ENCODE assay signal across 18 cellular contexts in genomic region chr15:90065682-90066049, GRCh38. TPM values are rescaled to one million over a fixed set of nuclear protein-coding genes. Genes with fewer than 3 reads are reported as not detected.
DNase-seq lines count a peak whose midpoint lies in the region; TF ChIP-seq lines count a peak whose summit lies in the region.
"Had no signal": no experiment of that assay in that cellular context is flagged by ENCODE, and none has a peak within 500 bp of the region (broad histone marks: within the 10 kb centered on the region; RNA-seq: fewer than 3 reads in every experiment).

No MANE protein-coding gene starts in this region.

- TF ChIP-seq CTCF in Peyer's patch (IDR thresholded peaks at IDR 0.05) (no peak), thyroid gland (IDR thresholded peaks at IDR 0.05) (no peak), Calu3 (IDR thresholded peaks at IDR 0.05; ENCODE audit: unreplicated experiment) (no peak), BE2C (IDR thresholded peaks at IDR 0.05; ENCODE audit: low read depth, low read length) (no peak)

- H2AK5ac ChIP-seq in mesendoderm (ENCODE audit: low read length): no peak overlapping the region

- H3K4me3 ChIP-seq in Peyer's patch: no peak overlapping the region
- no peak overlapping the region for H3K4me3 ChIP-seq in mesendoderm (ENCODE audit: low read length)
- no peak overlapping the region for H3K4me3 ChIP-seq in thyroid gland (replicated peaks in 1 of 3)
- H3K4me3 ChIP-seq in BE2C (ENCODE audit: low read depth, low read length): no peak overlapping the region
- H3K4me3 ChIP-seq: mucosa of descending colon had no signal

- H3K4me1 Mint-ChIP-seq in dendritic cell treated with granulocyte-macrophage colony-stimulating factor and Interleukin-4, amounts not matched to agents 40 ng/mL and 50 ng/mL, for 4 days (ENCODE audit: low read depth): peaks cover 88% of the 10 kb centered on the region
- no peaks in the 10 kb centered on the region for H3K4me1 Mint-ChIP-seq in Calu3 (ENCODE audit: low read depth, unreplicated experiment)

- H3K4ac ChIP-seq in mesendoderm (ENCODE audit: low read depth, low read length): peak overlapping the region; percentile 1

- CTCF ChIA-PET in Calu3 (lab: Charles Lee): interaction anchor here (0.6 kb wide), 1 partner anchor 409 kb away, joined by 3 read pairs; no protein-coding TSS in a partner anchor

- intact Hi-C loops in dendritic cell treated with granulocyte-macrophage colony-stimulating factor and Interleukin-4, amounts not matched to agents 40 ng/mL and 50 ng/mL, for 4 days (cut with micrococcal nuclease): no loop called here
- intact Hi-C loops in thyroid gland (cut with DNase I): loop anchor here (10.0 kb wide), 1 partner anchor 61 kb away; the partner anchor contains the start of gene ZNF710
- intact Hi-C loops in Calu3 (cut with micrococcal nuclease; ENCODE audit: unreplicated experiment): no loop called here

- no peaks in the 10 kb centered on the region for H3K27me3 Mint-ChIP-seq in dendritic cell treated with granulocyte-macrophage colony-stimulating factor and Interleukin-4, amounts not matched to agents 40 ng/mL and 50 ng/mL, for 4 days
- no peaks in the 10 kb centered on the region for H3K27me3 Mint-ChIP-seq in Calu3 (ENCODE audit: unreplicated experiment)
- H3K27me3 Mint-ChIP-seq: activated naive CD8-positive, alpha-beta T cell treated with anti-CD3 and anti-CD28 coated beads, Interleukin-2, amount 50 U/mL, for 24 hours; CD4-positive, CD25-positive, alpha-beta regulatory T cell had no signal

- H3K36me3 ChIP-seq in Peyer's patch (peaks cover 0 to 15% (median 0%) of the 10 kb centered on the region in 3 donors), mesendoderm (ENCODE audit: control insufficient read depth, insufficient read depth, low read length) (peaks cover 5% of the 10 kb centered on the region), thyroid gland (no peaks in the 10 kb centered on the region), BE2C (no peaks in the 10 kb centered on the region)

- no peak overlapping the region for H2BK5ac ChIP-seq in mesendoderm (ENCODE audit: low read length)

- no peaks in the 10 kb centered on the region for H3K9me3 ChIP-seq in Peyer's patch
- H3K9me3 ChIP-seq in thyroid gland: no peaks in the 10 kb centered on the region
- H3K9me3 ChIP-seq in BE2C: no peaks in the 10 kb centered on the region
- H3K9me3 ChIP-seq: mucosa of descending colon had no signal

- H3K4me3 Mint-ChIP-seq in dendritic cell treated with granulocyte-macrophage colony-stimulating factor and Interleukin-4, amounts not matched to agents 40 ng/mL and 50 ng/mL, for 4 days: peak overlapping the region; percentile 60
- H3K4me3 Mint-ChIP-seq in Calu3 (ENCODE audit: low read depth, unreplicated experiment): no peak overlapping the region
- H3K4me3 Mint-ChIP-seq: activated naive CD8-positive, alpha-beta T cell treated with anti-CD3 and anti-CD28 coated beads, Interleukin-2, amount 50 U/mL, for 24 hours; activated T-cell treated with anti-CD3 and anti-CD28 coated beads, Interleukin-2, amount 50 U/mL, for 72 hours had no signal

- WGBS in mesendoderm (ENCODE audit: extremely low coverage, insufficient coverage, low lambda C conversion rate): no CpG with 5 or more reads among the region's 7 CpGs
- 86 to 88% methylated on average over 7 of the region's 7 CpGs for WGBS in thyroid gland, 2 donors

- peaks cover 66% of the 10 kb centered on the region for H3K36me3 Mint-ChIP-seq in dendritic cell treated with granulocyte-macrophage colony-stimulating factor and Interleukin-4, amounts not matched to agents 40 ng/mL and 50 ng/mL, for 4 days (ENCODE audit: low read depth)
- H3K36me3 Mint-ChIP-seq in Calu3 (ENCODE audit: insufficient read depth, unreplicated experiment): peaks cover 5% of the 10 kb centered on the region

- H3K27ac ChIP-seq in Peyer's patch (peak overlapping the region in 3 of 4 donors; percentile 46 to 75 (median 62)), mesendoderm (ENCODE audit: low read depth, low read length) (no peak overlapping the region), thyroid gland (peak overlapping the region in 2 of 3 donors; percentile 90 to 96)

- H3K79me2 ChIP-seq in mesendoderm (ENCODE audit: control insufficient read depth, insufficient read depth, low read length): peaks cover 6% of the 10 kb centered on the region

- H3K56ac ChIP-seq in mesendoderm (ENCODE audit: low read length): peak overlapping the region; percentile 83

- no peak overlapping the region for H2BK120ac ChIP-seq in mesendoderm (ENCODE audit: low read depth, low read length)

- TF ChIP-seq POLR2A in Peyer's patch (IDR thresholded peaks at IDR 0.05): no peak
- no peak for TF ChIP-seq POLR2A in thyroid gland (IDR thresholded peaks at IDR 0.05)

- no peak overlapping the region for H3K23ac ChIP-seq in mesendoderm (ENCODE audit: low read length)

- H4K8ac ChIP-seq in mesendoderm (ENCODE audit: low read depth, low read length): no peak overlapping the region

- peaks cover 4 to 53% (median 18%) of the 10 kb centered on the region in 4 donors for H3K4me1 ChIP-seq in Peyer's patch
- peaks cover 23% of the 10 kb centered on the region for H3K4me1 ChIP-seq in mesendoderm (ENCODE audit: control insufficient read depth, low read depth, low read length)
- H3K4me1 ChIP-seq in thyroid gland: peaks cover 27 to 61% of the 10 kb centered on the region in 2 donors
- H3K4me1 ChIP-seq in BE2C: peaks cover 3% of the 10 kb centered on the region

- DNase-seq in Peyer's patch (no peak), mesendoderm (no peak), thyroid gland (no peak), Calu3 (no peak), NCI-H524 treated with DMSO at 0.1 percent for 48 hours (lab: John Stamatoyannopoulos, UW) (no peak), BE2C (no peak)
- no peak for DNase-seq in stimulated activated naive CD4-positive, alpha-beta T cell treated with Interleukin-2 at 50 U/mL for 16 hours (lab: John Stamatoyannopoulos, UW)
- DNase-seq: activated CD4-positive, alpha-beta T cell treated with anti-CD3 and anti-CD28 coated beads, Interleukin-2, amount 50 U/mL, for 4 hours; activated naive CD8-positive, alpha-beta T cell treated with anti-CD3 and anti-CD28 coated beads, Interleukin-2, amount 50 U/mL, for 24 hours; activated T-cell treated with anti-CD3 and anti-CD28 coated beads, Interleukin-2, amount 50 U/mL, for 72 hours; CD4-positive, CD25-positive, alpha-beta regulatory T cell; DMS79 treated with DMSO at 0.1 percent for 48 hours; NCI-H1930; NCI-H510A treated with DMSO at 0.1 percent for 48 hours; occipital lobe; stimulated activated naive CD8-positive, alpha-beta T cell treated with anti-CD3 and anti-CD28 coated beads, Interleukin-15, Interleukin-2, amounts not matched to agents 100 U/mL and 50 U/mL, for 24 hours had no signal

- no peak overlapping the region for H3K9ac ChIP-seq in mesendoderm (ENCODE audit: low read length)

- peaks cover 16% of the 10 kb centered on the region for H3K79me1 ChIP-seq in mesendoderm (ENCODE audit: low read length)

- H3K9me3 Mint-ChIP-seq in dendritic cell treated with granulocyte-macrophage colony-stimulating factor and Interleukin-4, amounts not matched to agents 40 ng/mL and 50 ng/mL, for 4 days: no peaks in the 10 kb centered on the region
- H3K9me3 Mint-ChIP-seq in Calu3 (ENCODE audit: low read depth, unreplicated experiment): no peaks in the 10 kb centered on the region
- H3K9me3 Mint-ChIP-seq: activated naive CD8-positive, alpha-beta T cell treated with anti-CD3 and anti-CD28 coated beads, Interleukin-2, amount 50 U/mL, for 24 hours; activated T-cell treated with anti-CD3 and anti-CD28 coated beads, Interleukin-2, amount 50 U/mL, for 72 hours; CD4-positive, CD25-positive, alpha-beta regulatory T cell had no signal

- H3K4me2 ChIP-seq in mesendoderm (ENCODE audit: low read length): no peak overlapping the region

- peak overlapping the region; percentile 93 for H3K27ac Mint-ChIP-seq in dendritic cell treated with granulocyte-macrophage colony-stimulating factor and Interleukin-4, amounts not matched to agents 40 ng/mL and 50 ng/mL, for 4 days
- H3K27ac Mint-ChIP-seq in Calu3 (ENCODE audit: unreplicated experiment): no peak overlapping the region
- H3K27ac Mint-ChIP-seq: activated naive CD8-positive, alpha-beta T cell treated with anti-CD3 and anti-CD28 coated beads, Interleukin-2, amount 50 U/mL, for 24 hours; activated T-cell treated with anti-CD3 and anti-CD28 coated beads, Interleukin-2, amount 50 U/mL, for 72 hours; CD4-positive, CD25-positive, alpha-beta regulatory T cell had no signal

- no peak overlapping the region for H4K5ac ChIP-seq in mesendoderm (ENCODE audit: low read length)

- BruUV-seq in Calu3 (replicated peaks; lab: Mats Ljungman, UMichigan): no TSS peak

- no peak overlapping the region for H3K18ac ChIP-seq in mesendoderm (ENCODE audit: low read length)

- no peak overlapping the region for H2BK15ac ChIP-seq in mesendoderm (replicated peaks; ENCODE audit: low read depth)

- H3K27me3 ChIP-seq in Peyer's patch: no peaks in the 10 kb centered on the region
- no peaks in the 10 kb centered on the region for H3K27me3 ChIP-seq in mesendoderm (ENCODE audit: insufficient read depth, low read length, poor library complexity)
- H3K27me3 ChIP-seq in thyroid gland: no peaks in the 10 kb centered on the region
- no peaks in the 10 kb centered on the region for H3K27me3 ChIP-seq in BE2C

RNA-seq across cellular contexts. Expression of gene IDH2, which starts 36.6 kb away (rescaled TPM):
- total RNA-seq in Peyer's patch: 100 to 1,000 TPM in 3 of 4 donors, 10 to 100 TPM in 1; 89.9 to 184 (median 119) TPM
- polyA plus RNA-seq in mesendoderm (2013, experiment 1 of 2): 18.1 TPM
- polyA plus RNA-seq in mesendoderm (2013, experiment 2 of 2): 18.5 TPM
- 10 to 100 TPM; 29.4 to 49.6 (median 33.5) TPM for total RNA-seq in thyroid gland
- total RNA-seq in Calu3 (2022): 96.1 and 108 TPM in 2 replicates
- 47.2 TPM for polyA plus RNA-seq in BE2C (2012; ENCODE audit: insufficient read depth, insufficient read length, low read depth)
